Comparison of ENCODE assay signal across 12 cellular contexts in genomic region chr6:13455604-13456003, GRCh38. TPM values are rescaled to one million over a fixed set of nuclear protein-coding genes. Genes with fewer than 3 reads are reported as not detected.
A peak's percentile ranks its signal among the peaks of the same experiment; 100 is the strongest.
DNase-seq lines count a peak whose midpoint lies in the region; ATAC-seq and TF ChIP-seq lines count a peak whose summit lies in the region.
"Had no signal": no experiment of that assay in that cellular context is flagged by ENCODE, and none has a peak within 500 bp of the region (broad histone marks: within the 10 kb centered on the region; RNA-seq: fewer than 3 reads in every experiment).

No MANE protein-coding gene starts in this region.

- no peak for TF ChIP-seq CTCF in hepatocyte (IDR thresholded peaks at IDR 0.05; ENCODE audit: poor library complexity)
- no peak for TF ChIP-seq CTCF in glutamatergic neuron (IDR thresholded peaks at IDR 0.05; ENCODE audit: partially characterized antibody, unreplicated experiment)
- no peak for TF ChIP-seq CTCF in nephron progenitor cell (IDR thresholded peaks at IDR 0.05)

- no peaks in the 10 kb centered on the region for H3K36me3 ChIP-seq in hepatocyte (replicated peaks; ENCODE audit: insufficient read depth, low read depth)

- peak overlapping the region; percentile 13 for H3K4me3 Mint-ChIP-seq in activated T-cell treated with anti-CD3 and anti-CD28 coated beads, Interleukin-2, amount 50 U/mL, for 4 hours
- H3K4me3 Mint-ChIP-seq in immature natural killer cell (peak overlapping the region; percentile 66 to 86 (median 79)), glutamatergic neuron (ENCODE audit: unreplicated experiment) (no peak overlapping the region), nephron progenitor cell (no peak overlapping the region)

- H3K9me3 ChIP-seq in hepatocyte (ENCODE audit: low read depth), result no peaks in the 10 kb centered on the region
- H3K9me3 ChIP-seq: SJSA1 had no signal

- H3K79me2 ChIP-seq in hepatocyte, result no peaks in the 10 kb centered on the region

- H3K4me2 ChIP-seq in hepatocyte, result no peak overlapping the region

- no peaks in the 10 kb centered on the region for H3K9me2 ChIP-seq in hepatocyte (replicated peaks; ENCODE audit: insufficient read depth)

- no peak for ATAC-seq in activated T-cell treated with anti-CD3 and anti-CD28 coated beads, Interleukin-2, amount 50 U/mL, for 4 hours
- no peak for ATAC-seq in activated naive CD4-positive, alpha-beta T cell treated with anti-CD3 and anti-CD28 coated beads, Interleukin-2, amount 50 U/mL, for 72 hours

- H3K27me3 ChIP-seq in hepatocyte, result no peaks in the 10 kb centered on the region
- H3K27me3 ChIP-seq: SJSA1 had no signal

- H3K4me3 ChIP-seq in hepatocyte, result no peak overlapping the region
- H3K4me3 ChIP-seq: SJSA1 had no signal

- H3K4me1 ChIP-seq in hepatocyte (ENCODE audit: insufficient read depth), result peaks cover 8% of the 10 kb centered on the region

- no peaks in the 10 kb centered on the region for H3K27me3 Mint-ChIP-seq in activated T-cell treated with anti-CD3 and anti-CD28 coated beads, Interleukin-2, amount 50 U/mL, for 4 hours (ENCODE audit: low read depth)
- H3K27me3 Mint-ChIP-seq in immature natural killer cell (ENCODE audit: low read depth in 3 of 3) (peaks cover 2 to 18% (median 7%) of the 10 kb centered on the region in 3 donors), glutamatergic neuron (ENCODE audit: unreplicated experiment) (no peaks in the 10 kb centered on the region), nephron progenitor cell (ENCODE audit: low read depth, poor library complexity) (no peaks in the 10 kb centered on the region)

- peak overlapping the region; percentile 96 for H3K27ac Mint-ChIP-seq in activated naive CD4-positive, alpha-beta T cell treated with anti-CD3 and anti-CD28 coated beads, Interleukin-2, amount 50 U/mL, for 72 hours
- H3K27ac Mint-ChIP-seq in immature natural killer cell (peak overlapping the region; percentile 97 to 100 (median 98)), glutamatergic neuron (ENCODE audit: unreplicated experiment) (no peak overlapping the region), nephron progenitor cell (no peak overlapping the region)

- no peak for DNase-seq in activated T-cell treated with anti-CD3 and anti-CD28 coated beads, Interleukin-2, amount 50 U/mL, for 4 hours
- no peak for DNase-seq in activated T-cell treated with anti-CD3 and anti-CD28 coated beads, Interleukin-2, amount 50 U/mL, for 1 hour
- peak in 1 of 2 donors; percentile 53 for DNase-seq in activated naive CD4-positive, alpha-beta T cell treated with anti-CD3 and anti-CD28 coated beads, Interleukin-2, amount 50 U/mL, for 72 hours (ENCODE audit: low spot score in 2 of 2)
- DNase-seq in immature natural killer cell, result no peak
- DNase-seq in hepatocyte (ENCODE audit: low spot score), result no peak
- DNase-seq in glutamatergic neuron, result no peak
- no peak for DNase-seq in nephron progenitor cell
- DNase-seq: H7, kidney, NCI-H226 had no signal

- H3K4me1 Mint-ChIP-seq in activated T-cell treated with anti-CD3 and anti-CD28 coated beads, Interleukin-2, amount 50 U/mL, for 4 hours (ENCODE audit: low read depth), result peaks cover 63% of the 10 kb centered on the region
- H3K4me1 Mint-ChIP-seq in immature natural killer cell (peaks cover 96 to 100% of the 10 kb centered on the region in 2 donors), glutamatergic neuron (ENCODE audit: low read depth, unreplicated experiment) (peaks cover 3% of the 10 kb centered on the region), nephron progenitor cell (peaks cover 20% of the 10 kb centered on the region)

- WGBS in hepatocyte (ENCODE audit: low lambda C conversion rate, missing lambda C conversion rate), result 82% methylated on average over 4 of the region's 4 CpGs

- H4K20me1 ChIP-seq in hepatocyte (ENCODE audit: insufficient read depth, poor library complexity, severe bottlenecking), result no peaks in the 10 kb centered on the region

- H3K9me3 Mint-ChIP-seq in activated T-cell treated with anti-CD3 and anti-CD28 coated beads, Interleukin-2, amount 50 U/mL, for 4 hours, result no peaks in the 10 kb centered on the region
- H3K9me3 Mint-ChIP-seq in activated naive CD4-positive, alpha-beta T cell treated with anti-CD3 and anti-CD28 coated beads, Interleukin-2, amount 50 U/mL, for 72 hours, result no peaks in the 10 kb centered on the region
- H3K9me3 Mint-ChIP-seq in immature natural killer cell, result no peaks in the 10 kb centered on the region
- H3K9me3 Mint-ChIP-seq in glutamatergic neuron (ENCODE audit: unreplicated experiment), result no peaks in the 10 kb centered on the region
- no peaks in the 10 kb centered on the region for H3K9me3 Mint-ChIP-seq in nephron progenitor cell

- H3K27ac ChIP-seq in temporal lobe (ENCODE audit: low read depth, low read length) (peak overlapping the region; percentile 81), hepatocyte (no peak overlapping the region)
- H3K27ac ChIP-seq: SJSA1 had no signal

- no peak overlapping the region for H2AFZ ChIP-seq in hepatocyte

- peaks cover 3% of the 10 kb centered on the region for H3K36me3 Mint-ChIP-seq in activated T-cell treated with anti-CD3 and anti-CD28 coated beads, Interleukin-2, amount 50 U/mL, for 4 hours (ENCODE audit: insufficient read depth)
- peaks cover 0 to under 1% of the 10 kb centered on the region in 2 donors for H3K36me3 Mint-ChIP-seq in activated naive CD4-positive, alpha-beta T cell treated with anti-CD3 and anti-CD28 coated beads, Interleukin-2, amount 50 U/mL, for 72 hours
- peaks cover 5 to 28% (median 22%) of the 10 kb centered on the region in 3 donors for H3K36me3 Mint-ChIP-seq in immature natural killer cell
- H3K36me3 Mint-ChIP-seq in glutamatergic neuron (ENCODE audit: unreplicated experiment), result no peaks in the 10 kb centered on the region
- H3K36me3 Mint-ChIP-seq in nephron progenitor cell (ENCODE audit: low read depth), result no peaks in the 10 kb centered on the region

RNA-seq across cellular contexts. Expression of gene GFOD1, which starts 31.8 kb away (rescaled TPM):
- 10 to 100 TPM; 25.5 to 39.0 (median 38.1) TPM for total RNA-seq in activated T-cell treated with anti-CD3 and anti-CD28 coated beads, Interleukin-2, amount 50 U/mL, for 4 hours
- total RNA-seq in activated naive CD4-positive, alpha-beta T cell treated with anti-CD3 and anti-CD28 coated beads, Interleukin-2, amount 50 U/mL, for 72 hours, result 10 to 100 TPM in 1 of 2 donors, 1 to 10 TPM in 1; 6.3 to 11.8 TPM
- polyA plus RNA-seq in immature natural killer cell (10 to 100 TPM; 22.5 to 68.8 (median 49.3) TPM), hepatocyte (2.3 and 2.8 TPM in 2 replicates)
- total RNA-seq in temporal lobe (27.0 TPM), hepatocyte (3.3 and 3.5 TPM in 2 replicates), glutamatergic neuron (ENCODE audit: unreplicated experiment) (4.1 TPM)

Comparison
In these comparisons a context has a peak if more than half of its experiments do, and no peak if none do; other contexts are left out.
1. H3K4me3 Mint-ChIP-seq: peak in activated T-cell treated with anti-CD3 and anti-CD28 coated beads, Interleukin-2, amount 50 U/mL, for 4 hours (single experiment) and immature natural killer cell (5 of 5); none in glutamatergic neuron (single experiment) and nephron progenitor cell (single experiment).
2. H3K27ac Mint-ChIP-seq: peak in activated naive CD4-positive, alpha-beta T cell treated with anti-CD3 and anti-CD28 coated beads, Interleukin-2, amount 50 U/mL, for 72 hours (2 of 2) and immature natural killer cell (6 of 6); none in glutamatergic neuron (single experiment) and nephron progenitor cell (single experiment).